ENCODE assay signal across 15 cellular contexts in genomic region chr1:12469990-12470389, GRCh38.
DNase-seq lines count a peak whose midpoint lies in the region; ATAC-seq and TF ChIP-seq lines count a peak whose summit lies in the region.
"Had no signal": no experiment of that assay in that cellular context is flagged by ENCODE, and none has a peak within 500 bp of the region (broad histone marks: within the 10 kb centered on the region; RNA-seq: fewer than 3 reads in every experiment).

No MANE protein-coding gene starts in this region.

- peaks cover 72% of the 10 kb centered on the region for H3K36me3 Mint-ChIP-seq in activated naive CD8-positive, alpha-beta T cell treated with anti-CD3 and anti-CD28 coated beads for 36 hours
- H3K36me3 Mint-ChIP-seq in natural killer cell treated with Interleukin-12 subunit alpha and Interleukin-12 subunit beta and Interleukin-15 and Interleukin-18, amount 100 ng/mL, for 72 hours = peaks cover 12% of the 10 kb centered on the region

- peaks cover 83% of the 10 kb centered on the region for H3K4me1 Mint-ChIP-seq in activated naive CD8-positive, alpha-beta T cell treated with anti-CD3 and anti-CD28 coated beads for 36 hours
- H3K4me1 Mint-ChIP-seq in natural killer cell treated with Interleukin-12 subunit alpha and Interleukin-12 subunit beta and Interleukin-15 and Interleukin-18, amount 100 ng/mL, for 72 hours (ENCODE audit: low read depth in 2 of 2) = peaks cover 61 to 68% of the 10 kb centered on the region in 2 donors

- no peaks in the 10 kb centered on the region for H3K79me2 ChIP-seq in DND-41 (ENCODE audit: insufficient read depth, low read length)

- no peak for TF ChIP-seq CTCF in DND-41 (IDR thresholded peaks at IDR 0.05; ENCODE audit: borderline replicate concordance, extremely low read depth, low read length, poor library complexity, severe bottlenecking)
- no peak for TF ChIP-seq CTCF in heart right ventricle (IDR thresholded peaks at IDR 0.05)

- H3K27ac Mint-ChIP-seq in activated naive CD8-positive, alpha-beta T cell treated with anti-CD3 and anti-CD28 coated beads for 36 hours = peak overlapping the region; percentile 80
- peak overlapping the region; percentile 98 to 99 for H3K27ac Mint-ChIP-seq in natural killer cell treated with Interleukin-12 subunit alpha and Interleukin-12 subunit beta and Interleukin-15 and Interleukin-18, amount 100 ng/mL, for 72 hours
- H3K27ac Mint-ChIP-seq: activated CD8-positive, alpha-beta memory T cell treated with anti-CD3 and anti-CD28 coated beads, Interleukin-2, amount 10 ng/mL, durations not matched to agents 7 days and 5 days had no signal

- ATAC-seq in DND-41 (ENCODE audit: insufficient read depth, low read depth) = no peak
- no peak for ATAC-seq in natural killer cell treated with Interleukin-12 subunit alpha and Interleukin-12 subunit beta and Interleukin-15 and Interleukin-18, amount 100 ng/mL, for 72 hours
- no peak for ATAC-seq in heart right ventricle
- no peak for ATAC-seq in GM21529 (IDR thresholded peaks at IDR 0.05; ENCODE audit: unreplicated experiment)
- ATAC-seq: activated CD8-positive, alpha-beta memory T cell treated with anti-CD3 and anti-CD28 coated beads, Interleukin-2, amount 10 ng/mL, durations not matched to agents 7 days and 5 days had no signal

- intact Hi-C loops in heart right ventricle (cut with DNase I) = loop anchor here in 4 of 10 donors (5.0 to 10.0 kb wide), 2 partner anchors 33 to 145 kb away; partner anchors contain the start of gene DHRS3 (in 3 of the 4)

- peak overlapping the region in 6 of 11 experiments; percentile 9 to 95 (median 88); a peak in 7 of 22 replicates for H3K4me2 ChIP-seq in BLaER1 treated with 17β-estradiol and CSF1 and Interleukin-3, amounts not matched to agents 10 nM and 100 nM
- no peak overlapping the region for H3K4me2 ChIP-seq in DND-41 (ENCODE audit: insufficient read depth, low read length)

- no peak overlapping the region for H3K9ac ChIP-seq in BLaER1 treated with 17β-estradiol and CSF1 and Interleukin-3, amounts not matched to agents 10 nM and 100 nM
- H3K9ac ChIP-seq in DND-41 (ENCODE audit: low read depth, low read length) = no peak overlapping the region

- DNase-seq in DND-41 = no peak
- no peak for DNase-seq in activated naive CD8-positive, alpha-beta T cell treated with anti-CD3 and anti-CD28 coated beads for 36 hours
- DNase-seq in natural killer cell treated with Interleukin-12 subunit alpha and Interleukin-12 subunit beta and Interleukin-15 and Interleukin-18, amount 100 ng/mL, for 72 hours (ENCODE audit: low spot score) = no peak
- no peak for DNase-seq in KG1 (lab: John Stamatoyannopoulos, UW)
- DNase-seq in heart right ventricle = no peak
- DNase-seq: activated CD8-positive, alpha-beta memory T cell treated with anti-CD3 and anti-CD28 coated beads, Interleukin-2, amount 10 ng/mL, durations not matched to agents 7 days and 5 days; AML-193; DMS79; hypothalamus; Karpas-422; NCI-H524 treated with DMSO at 0.1 percent for 48 hours had no signal

- H3K36me3 ChIP-seq in BLaER1 treated with 17β-estradiol and CSF1 and Interleukin-3, amounts not matched to agents 10 nM and 100 nM = peaks cover 16 to 49% (median 31%) of the 10 kb centered on the region in 11 experiments; a peak in 20 of 22 replicates
- H3K36me3 ChIP-seq in DND-41 (ENCODE audit: insufficient read depth, low read length) (0 out of 2 replicates have a peak, but pooled peaks cover 3% of the 10 kb centered on the region), heart right ventricle (peaks cover 0 to 38% (median 0%) of the 10 kb centered on the region in 9 donors)
- H3K36me3 ChIP-seq: breast epithelium had no signal

- no peaks in the 10 kb centered on the region for H3K27me3 Mint-ChIP-seq in activated naive CD8-positive, alpha-beta T cell treated with anti-CD3 and anti-CD28 coated beads for 36 hours
- H3K27me3 Mint-ChIP-seq in natural killer cell treated with Interleukin-12 subunit alpha and Interleukin-12 subunit beta and Interleukin-15 and Interleukin-18, amount 100 ng/mL, for 72 hours = no peaks in the 10 kb centered on the region
- H3K27me3 Mint-ChIP-seq: activated CD8-positive, alpha-beta memory T cell treated with anti-CD3 and anti-CD28 coated beads, Interleukin-2, amount 10 ng/mL, durations not matched to agents 7 days and 5 days had no signal

- H3K4me3 Mint-ChIP-seq in activated naive CD8-positive, alpha-beta T cell treated with anti-CD3 and anti-CD28 coated beads for 36 hours = no peak overlapping the region
- H3K4me3 Mint-ChIP-seq in natural killer cell treated with Interleukin-12 subunit alpha and Interleukin-12 subunit beta and Interleukin-15 and Interleukin-18, amount 100 ng/mL, for 72 hours = peak overlapping the region; percentile 15
- H3K4me3 Mint-ChIP-seq: activated CD8-positive, alpha-beta memory T cell treated with anti-CD3 and anti-CD28 coated beads, Interleukin-2, amount 10 ng/mL, durations not matched to agents 7 days and 5 days had no signal

- no peak overlapping the region for H3K27ac ChIP-seq in BLaER1 treated with 17β-estradiol and CSF1 and Interleukin-3, amounts not matched to agents 10 nM and 100 nM
- H3K27ac ChIP-seq in DND-41 (ENCODE audit: low read length) = peak overlapping the region; percentile 98
- H3K27ac ChIP-seq in heart right ventricle = peak overlapping the region in 2 of 10 donors; percentile 24 to 28
- H3K27ac ChIP-seq: HL-60 had no signal

- WGBS in heart right ventricle, 2 donors = 43 to 53% methylated on average over 4 of the region's 4 CpGs

- H3K4me3 ChIP-seq in BLaER1 treated with 17β-estradiol and CSF1 and Interleukin-3, amounts not matched to agents 10 nM and 100 nM = no peak overlapping the region
- H3K4me3 ChIP-seq in DND-41 (ENCODE audit: low read depth in 1 of 2, low read length in 2 of 2) = no peak overlapping the region
- no peak overlapping the region for H3K4me3 ChIP-seq in heart right ventricle
- H3K4me3 ChIP-seq: breast epithelium had no signal

- H4K20me1 ChIP-seq in BLaER1 treated with 17β-estradiol and CSF1 and Interleukin-3, amounts not matched to agents 10 nM and 100 nM = no peaks in the 10 kb centered on the region
- no peaks in the 10 kb centered on the region for H4K20me1 ChIP-seq in DND-41 (ENCODE audit: insufficient read depth, low read length)

- peaks cover 0 to 16% (median 15%) of the 10 kb centered on the region in 11 experiments; a peak in 17 of 22 replicates for H3K9me3 ChIP-seq in BLaER1 treated with 17β-estradiol and CSF1 and Interleukin-3, amounts not matched to agents 10 nM and 100 nM (replicated peaks in 1 of 11)
- H3K9me3 ChIP-seq in DND-41 (ENCODE audit: insufficient read depth, low read length, severe bottlenecking) (no peaks in the 10 kb centered on the region), heart right ventricle (no peaks in the 10 kb centered on the region)
- H3K9me3 ChIP-seq: breast epithelium had no signal

- no peaks in the 10 kb centered on the region for H3K27me3 ChIP-seq in BLaER1 treated with 17β-estradiol and CSF1 and Interleukin-3, amounts not matched to agents 10 nM and 100 nM
- H3K27me3 ChIP-seq in DND-41 (ENCODE audit: insufficient read depth, low read length, poor library complexity) (no peaks in the 10 kb centered on the region), heart right ventricle (no peaks in the 10 kb centered on the region)
- H3K27me3 ChIP-seq: breast epithelium had no signal

- H3K9me3 Mint-ChIP-seq in activated naive CD8-positive, alpha-beta T cell treated with anti-CD3 and anti-CD28 coated beads for 36 hours = no peaks in the 10 kb centered on the region
- no peaks in the 10 kb centered on the region for H3K9me3 Mint-ChIP-seq in natural killer cell treated with Interleukin-12 subunit alpha and Interleukin-12 subunit beta and Interleukin-15 and Interleukin-18, amount 100 ng/mL, for 72 hours

- peaks cover 34 to 71% (median 58%) of the 10 kb centered on the region in 10 experiments for H3K4me1 ChIP-seq in BLaER1 treated with 17β-estradiol and CSF1 and Interleukin-3, amounts not matched to agents 10 nM and 100 nM
- H3K4me1 ChIP-seq in DND-41 (ENCODE audit: insufficient read depth, low read length) (peaks cover 58% of the 10 kb centered on the region), heart right ventricle (peaks cover 8 to 66% (median 55%) of the 10 kb centered on the region in 9 donors)

- no peak overlapping the region for H2AFZ ChIP-seq in DND-41 (ENCODE audit: low read depth, low read length)
